In the genomic region with DNA sequence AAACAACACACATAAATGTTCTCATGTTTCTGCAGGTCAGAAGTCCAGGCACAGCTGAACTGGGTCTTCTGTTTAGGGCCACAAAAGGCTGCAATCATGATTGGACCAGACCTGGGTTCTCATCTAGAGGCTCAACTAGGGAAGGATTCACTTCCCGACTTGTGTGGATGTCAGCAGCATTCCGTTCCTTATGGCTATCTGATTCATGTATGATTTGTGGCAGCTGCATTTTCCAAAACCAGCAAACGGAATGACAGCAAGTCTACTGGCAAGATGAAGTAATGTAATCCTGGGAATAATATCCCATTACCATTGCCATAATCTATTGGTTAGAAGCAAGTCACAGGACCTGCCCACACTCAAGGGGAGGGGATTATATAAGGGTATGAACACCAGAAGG, we compare ENCODE assay signal across 30 cellular contexts. TPM values are rescaled to one million over a fixed set of nuclear protein-coding genes. Genes with fewer than 3 reads are reported as not detected.
"Had no signal": no experiment of that assay in that cellular context is flagged by ENCODE, and none has a peak within 500 bp of the region (broad histone marks: within the 10 kb centered on the region; RNA-seq: fewer than 3 reads in every experiment).

No MANE protein-coding gene starts in this region.

- H2AFZ ChIP-seq: hepatocyte, parathyroid adenoma had no signal

- H3K27me3 ChIP-seq: esophagus squamous epithelium, gastrocnemius medialis, hepatocyte, right atrium auricular region, transverse colon, upper lobe of right lung, vagina had no signal

- H3K27ac ChIP-seq: esophagus squamous epithelium, gastrocnemius medialis, hepatocyte, neutrophil, parathyroid adenoma, right atrium auricular region, transverse colon, upper lobe of right lung, vagina had no signal

- DNase-seq: cortex of kidney; effector memory CD8-positive, alpha-beta T cell; erythroblast; esophagus squamous epithelium; gastrocnemius medialis; head of caudate nucleus; kidney; naive B cell; stimulated activated CD4-positive, alpha-beta T cell treated with anti-CD3 and anti-CD28 coated beads, Interleukin-2, amount 100 ng/mL, for 24 hours; stimulated activated CD4-positive, alpha-beta T cell treated with anti-CD3 and anti-CD28 coated beads, Interleukin-4, amount 100 ng/mL, for 24 hours; stimulated activated naive CD8-positive, alpha-beta T cell treated with anti-CD3 and anti-CD28 coated beads, Interleukin-15, Interleukin-2, amounts not matched to agents 100 U/mL and 50 U/mL, for 24 hours; transverse colon; upper lobe of right lung had no signal

- FAIRE-seq: endometrium, kidney had no signal

- H3K4me1 ChIP-seq: esophagus squamous epithelium, parathyroid adenoma, right atrium auricular region, transverse colon, upper lobe of right lung, vagina had no signal

- H3K36me3 ChIP-seq: gastrocnemius medialis, neutrophil, right atrium auricular region, transverse colon, vagina had no signal

- H3K79me2 ChIP-seq: hepatocyte, parathyroid adenoma had no signal

- H3K9ac ChIP-seq: parathyroid adenoma had no signal

- H3K9me3 ChIP-seq: esophagus squamous epithelium, gastrocnemius medialis, neutrophil, right atrium auricular region, transverse colon, upper lobe of right lung, vagina had no signal

- H3K4me2 ChIP-seq: hepatocyte had no signal

- ATAC-seq: effector memory CD8-positive, alpha-beta T cell; gastrocnemius medialis; left lobe of liver; natural killer cell treated with Interleukin-12 subunit alpha and Interleukin-12 subunit beta and Interleukin-15 and Interleukin-18, amount 100 ng/mL, for 72 hours; sciatic nerve; stimulated activated effector memory CD8-positive, alpha-beta T cell treated with anti-CD3 and anti-CD28 coated beads, Interleukin-12 subunit alpha, Interleukin-12 subunit beta, amount 100 ng/mL, for 72 hours; stimulated activated naive CD8-positive, alpha-beta T cell treated with anti-CD3 and anti-CD28 coated beads, Interleukin-15, Interleukin-2, amounts not matched to agents 100 U/mL and 50 U/mL, for 24 hours; upper lobe of right lung had no signal

- H3K4me3 ChIP-seq: esophagus squamous epithelium, gastrocnemius medialis, hepatocyte, lung, right atrium auricular region, transverse colon, upper lobe of right lung, vagina had no signal

RNA-seq across cellular contexts. Expression of a gene that starts 59.4 kb away (rescaled TPM):
- total RNA-seq: dermis microvascular lymphatic vessel endothelial cell; esophagus squamous epithelium; fibroblast of villous mesenchyme; glomerular endothelial cell; kidney; mononuclear cell; natural killer cell treated with Interleukin-12 subunit alpha and Interleukin-12 subunit beta and Interleukin-15 and Interleukin-18, amount 100 ng/mL, for 72 hours; neural crest cell; omental fat pad; right atrium auricular region; sciatic nerve; vagina had no signal
